10 cellular contexts compared by ENCODE assay signal in the genomic region with DNA sequence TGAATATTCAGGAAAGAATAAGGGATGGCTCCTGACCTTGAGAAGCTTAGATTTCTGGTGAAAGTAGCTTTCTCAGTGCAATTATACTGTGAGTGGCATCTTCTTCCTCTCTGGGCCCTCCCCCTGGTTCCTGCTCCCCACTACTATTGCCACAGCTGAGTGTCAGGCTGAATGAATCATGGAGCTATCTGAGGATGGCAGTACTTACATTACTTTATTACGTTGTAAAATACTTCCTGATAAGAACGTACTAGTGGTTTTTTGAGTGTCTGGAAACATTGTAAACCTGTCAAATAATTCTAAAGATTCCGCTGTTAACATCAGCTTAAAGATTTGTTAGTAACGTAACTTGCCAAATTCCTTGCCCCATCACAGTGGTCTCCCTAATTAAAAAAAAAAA. TPM values are rescaled to one million over a fixed set of nuclear protein-coding genes. Genes with fewer than 3 reads are reported as not detected.
DNase-seq lines count a peak whose midpoint lies in the region; ATAC-seq and TF ChIP-seq lines count a peak whose summit lies in the region.
"Had no signal": no experiment of that assay in that cellular context is flagged by ENCODE, and none has a peak within 500 bp of the region (broad histone marks: within the 10 kb centered on the region; RNA-seq: fewer than 3 reads in every experiment).

No MANE protein-coding gene starts in this region.

- POLR2A ChIA-PET in IMR-90 (lab: Charles Lee; ENCODE audit: unreplicated experiment): interaction anchor here (0.6 kb wide), 1 partner anchor 36 kb away, joined by 11 read pairs; the partner anchor contains the start of gene ARHGAP10

- peak overlapping the region; percentile 78 for H2BK5ac ChIP-seq in IMR-90 (ENCODE audit: low read depth, low read length, poor library complexity, severe bottlenecking)

- H3K27ac Mint-ChIP-seq in CD14-positive monocyte (peak overlapping the region in 2 of 7 donors; percentile 46 to 77), endothelial cell (ENCODE audit: unreplicated experiment) (no peak overlapping the region)

- H3K9me3 Mint-ChIP-seq in CD14-positive monocyte (no peaks in the 10 kb centered on the region), endothelial cell (ENCODE audit: unreplicated experiment) (no peaks in the 10 kb centered on the region)

- no peak overlapping the region for H4K91ac ChIP-seq in IMR-90 (ENCODE audit: insufficient read depth, low read depth, low read length)

- TF ChIP-seq CTCF in CD14-positive monocyte (IDR thresholded peaks at IDR 0.05): no peak
- no peak for TF ChIP-seq CTCF in IMR-90 (conservative IDR thresholded peaks at IDR 0.05; ENCODE audit: low read depth, low read length)
- TF ChIP-seq CTCF in lower lobe of right lung (IDR thresholded peaks at IDR 0.05): no peak
- no peak for TF ChIP-seq CTCF in endothelial cell (IDR thresholded peaks at IDR 0.05; ENCODE audit: unreplicated experiment)

- H3K4me3 Mint-ChIP-seq in CD14-positive monocyte: no peak overlapping the region
- no peak overlapping the region for H3K4me3 Mint-ChIP-seq in endothelial cell (ENCODE audit: unreplicated experiment)

- no peak overlapping the region; the same call in 1 of the 2 replicates for H3K4ac ChIP-seq in IMR-90 (ENCODE audit: low read depth, low read length)

- peaks cover 15 to 56% of the 10 kb centered on the region in 2 experiments for H3K79me1 ChIP-seq in IMR-90 (ENCODE audit: low read depth in 1 of 2, low read length in 2 of 2)

- H3K27ac ChIP-seq in IMR-90 (ENCODE audit: insufficient read depth, low read length) (peak overlapping the region; percentile 10; the same call in 1 of the 2 replicates), lower lobe of right lung (no peak overlapping the region)

- no peak overlapping the region for H3K18ac ChIP-seq in IMR-90 (ENCODE audit: low read depth, low read length)

- DNase-seq in CD14-positive monocyte (ENCODE audit: low spot score) (peak; percentile 80), IMR-90 (peak; percentile 87), amniotic epithelial cell (ENCODE audit: low read depth) (peak; percentile 98), lower lobe of right lung (no peak), DMS114 treated with DMSO at 0.1 percent for 48 hours (lab: John Stamatoyannopoulos, UW; ENCODE audit: unreplicated experiment) (no peak), ecto neural progenitor cell (ENCODE audit: low spot score) (no peak), RKO (ENCODE audit: low spot score) (no peak), endothelial cell (ENCODE audit: low spot score) (no peak)
- DNase-seq: DMS153, Karpas-422 had no signal

- H3K9me1 ChIP-seq in IMR-90 (ENCODE audit: insufficient read depth, low read length): peaks cover 11% of the 10 kb centered on the region

- peaks cover 16% of the 10 kb centered on the region for H3K4me1 ChIP-seq in IMR-90 (ENCODE audit: control insufficient read depth, insufficient read depth, low read length)
- H3K4me1 ChIP-seq in lower lobe of right lung: peaks cover 6% of the 10 kb centered on the region

- H3K4me2 ChIP-seq in IMR-90 (ENCODE audit: low read depth, low read length): no peak overlapping the region; the same call in 1 of the 2 replicates

- H3K4me3 ChIP-seq in IMR-90 (ENCODE audit: insufficient read depth, low read depth, low read length) (no peak overlapping the region), lower lobe of right lung (no peak overlapping the region)

- H3K4me1 Mint-ChIP-seq in CD14-positive monocyte: peaks cover 8% of the 10 kb centered on the region
- H3K4me1 Mint-ChIP-seq in endothelial cell (ENCODE audit: unreplicated experiment): peaks cover 3% of the 10 kb centered on the region

- H3K14ac ChIP-seq in IMR-90 (replicated peaks; ENCODE audit: low read depth, low read length): no peak overlapping the region

- no peaks in the 10 kb centered on the region for H3K36me3 Mint-ChIP-seq in CD14-positive monocyte
- H3K36me3 Mint-ChIP-seq in endothelial cell (ENCODE audit: low read depth, unreplicated experiment): no peaks in the 10 kb centered on the region

- no peaks in the 10 kb centered on the region for H3K27me3 ChIP-seq in IMR-90 (ENCODE audit: control insufficient read depth, insufficient read depth, low read length)
- H3K27me3 ChIP-seq in lower lobe of right lung (ENCODE audit: low read depth): no peaks in the 10 kb centered on the region

- BruUV-seq in IMR-90 (replicated peaks; lab: Mats Ljungman, UMichigan): no TSS peak

- H3K9me3 ChIP-seq in IMR-90 (ENCODE audit: control insufficient read depth, insufficient read depth, low read length) (no peaks in the 10 kb centered on the region), lower lobe of right lung (no peaks in the 10 kb centered on the region)

- H3K56ac ChIP-seq in IMR-90 (ENCODE audit: extremely low read depth, insufficient read depth, low read length): no peak overlapping the region

- no peak overlapping the region for H2AK9ac ChIP-seq in IMR-90 (replicated peaks; ENCODE audit: low read depth, low read length, poor library complexity)

- ATAC-seq in IMR-90 (ENCODE audit: low read depth) (peak; percentile 72), lower lobe of right lung (peak; percentile 74 to 79)

- dilution Hi-C loops in IMR-90 (cut with HindIII; ENCODE audit: low sequenced_read_pairs, unreplicated experiment): no loop called here

- no peak overlapping the region for H4K8ac ChIP-seq in IMR-90 (ENCODE audit: low read depth in 2 of 2, low read length in 2 of 2)

- H2BK20ac ChIP-seq in IMR-90 (ENCODE audit: low read depth, low read length): 0 out of 2 replicates have a peak overlapping the region, but pooled peaks have one; percentile 43

- H2BK120ac ChIP-seq in IMR-90 (ENCODE audit: low read depth, low read length): peak overlapping the region; percentile 26; the same call in 1 of the 2 replicates

- CTCF ChIA-PET in IMR-90 (lab: Yijun Ruan, JAX): interaction anchor here (0.6 to 1.7 kb wide), 5 partner anchors 11 to 170 kb away, joined by 3 to 6 read pairs (median 3); no protein-coding TSS in a partner anchor

- no peak for TF ChIP-seq POLR2A in IMR-90 (IDR thresholded peaks at IDR 0.05; ENCODE audit: low read depth, low read length)

- in situ Hi-C loops in IMR-90 (cut with MboI; ENCODE audit: low sequenced_read_pairs): no loop called here

- no CpG with 5 or more reads among the region's 4 CpGs for WGBS in IMR-90 (ENCODE audit: extremely low coverage in 2 of 2, insufficient read length in 1 of 2), 2 experiments

- no peak overlapping the region for H2AFZ ChIP-seq in IMR-90 (replicated peaks; ENCODE audit: low read length, poor library complexity)

- H3K23ac ChIP-seq in IMR-90 (ENCODE audit: low read depth, low read length): no peak overlapping the region

- no peak overlapping the region for H4K5ac ChIP-seq in IMR-90 (ENCODE audit: low read depth, low read length)

- H4K20me1 ChIP-seq in IMR-90 (ENCODE audit: insufficient read depth, low read length): peaks cover 13% of the 10 kb centered on the region

- intact Hi-C loops in CD14-positive monocyte (cut with micrococcal nuclease) (no loop called here), IMR-90 (cut with micrococcal nuclease) (no loop called here), lower lobe of right lung (cut with DNase I) (no loop called here)

- no peak overlapping the region for H2AK5ac ChIP-seq in IMR-90 (ENCODE audit: low read depth, low read length)

- 0 out of 2 replicates have a peak, but pooled peaks have one; percentile 14 for TF ChIP-seq RAD21 in IMR-90 (IDR thresholded peaks at IDR 0.05; ENCODE audit: low read length)

- no peaks in the 10 kb centered on the region; the same call in 1 of the 2 replicates for H3K36me3 ChIP-seq in IMR-90 (ENCODE audit: control insufficient read depth, insufficient read depth, low read length)
- H3K36me3 ChIP-seq in lower lobe of right lung: no peaks in the 10 kb centered on the region

- no peaks in the 10 kb centered on the region for H3K27me3 Mint-ChIP-seq in CD14-positive monocyte (ENCODE audit: low read depth in 3 of 3)
- H3K27me3 Mint-ChIP-seq in endothelial cell (ENCODE audit: unreplicated experiment): no peaks in the 10 kb centered on the region

- no peak overlapping the region for H2BK15ac ChIP-seq in IMR-90 (ENCODE audit: low read depth, low read length)

- no peak overlapping the region for H3K9ac ChIP-seq in IMR-90 (ENCODE audit: low read depth, low read length)

TF ChIP-seq in IMR-90, 13 proteins besides CTCF, POLR2A, EP300 and RAD21:
- peak; percentile 71; the same call in 1 of the 2 replicates for TF ChIP-seq MAZ (IDR thresholded peaks at IDR 0.05; ENCODE audit: borderline replicate concordance, low read depth, low read length)
- peak; percentile 92 for TF ChIP-seq CEBPB (IDR thresholded peaks at IDR 0.05; ENCODE audit: low read depth, low read length)
- TF ChIP-seq MXI1 (IDR thresholded peaks at IDR 0.05; ENCODE audit: borderline replicate concordance, low read depth, low read length): no peak
- TF ChIP-seq MAFK (IDR thresholded peaks at IDR 0.05; ENCODE audit: low read depth, low read length): no peak
- TF ChIP-seq, protein P1, sequence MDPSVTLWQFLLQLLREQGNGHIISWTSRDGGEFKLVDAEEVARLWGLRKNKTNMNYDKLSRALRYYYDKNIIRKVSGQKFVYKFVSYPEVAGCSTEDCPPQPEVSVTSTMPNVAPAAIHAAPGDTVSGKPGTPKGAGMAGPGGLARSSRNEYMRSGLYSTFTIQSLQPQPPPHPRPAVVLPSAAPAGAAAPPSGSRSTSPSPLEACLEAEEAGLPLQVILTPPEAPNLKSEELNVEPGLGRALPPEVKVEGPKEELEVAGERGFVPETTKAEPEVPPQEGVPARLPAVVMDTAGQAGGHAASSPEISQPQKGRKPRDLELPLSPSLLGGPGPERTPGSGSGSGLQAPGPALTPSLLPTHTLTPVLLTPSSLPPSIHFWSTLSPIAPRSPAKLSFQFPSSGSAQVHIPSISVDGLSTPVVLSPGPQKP (IDR thresholded peaks at IDR 0.05; ENCODE audit: borderline replicate concordance, low read depth, low read length): no peak
TF ChIP-seq in IMR-90: peak in this region for 2.

RNA-seq across cellular contexts. Expression of gene ARHGAP10, which starts 36.2 kb away (rescaled TPM):
- polyA plus RNA-seq in CD14-positive monocyte: 1 to 10 TPM; 1.7 to 3.0 TPM
- 29.4 and 42.8 TPM in 2 replicates for total RNA-seq in IMR-90 (2012; rRNA removed)
- 27.1 and 29.0 TPM in 2 replicates for polyA plus RNA-seq in IMR-90 (2012; rRNA removed)
- 24.2 and 25.1 TPM in 2 replicates for polyA plus RNA-seq in IMR-90 (2012; cell fraction: cytosol; rRNA removed)
- 25.9 and 37.1 TPM in 2 replicates for polyA plus RNA-seq in IMR-90 (2012; cell fraction: nucleus; rRNA removed; ENCODE audit: low replicate concordance)
- 26.4 TPM for total RNA-seq in lower lobe of right lung
- 4.6 TPM for total RNA-seq in endothelial cell (ENCODE audit: unreplicated experiment)

Comparison
In these comparisons a context has a peak if more than half of its experiments do, and no peak if none do; other contexts are left out.
1. DNase-seq: peak in CD14-positive monocyte (single experiment), IMR-90 (single experiment) and amniotic epithelial cell (single experiment); none in lower lobe of right lung (single experiment), DMS114 treated with DMSO at 0.1 percent for 48 hours (single experiment), ecto neural progenitor cell (single experiment), RKO (single experiment) and endothelial cell (single experiment).